1 cellular context compared by ENCODE assay signal in the genomic region with DNA sequence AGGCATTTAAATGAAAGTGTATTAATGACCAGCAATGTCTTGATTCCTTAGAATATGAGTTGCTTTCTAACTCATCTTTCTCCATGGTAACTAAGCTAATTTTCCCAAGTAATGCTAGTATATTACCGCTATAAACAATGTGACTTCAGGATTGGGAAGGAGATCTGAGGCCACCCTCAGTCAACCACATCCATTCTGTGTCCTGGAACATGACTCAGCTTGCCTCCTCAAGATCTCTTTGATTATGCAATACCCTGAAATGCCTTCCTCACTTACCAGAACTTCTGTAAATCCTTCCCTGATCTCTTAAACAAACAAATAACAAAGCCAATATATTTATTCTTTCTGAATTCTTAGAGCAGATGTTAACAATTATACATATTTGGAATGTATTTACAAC.
TF ChIP-seq lines count a peak whose summit lies in the region.

No MANE protein-coding gene starts in this region.

TF ChIP-seq in IMR-90, 13 proteins besides CTCF, POLR2A, EP300 and RAD21 (continued from another document):
- no peak for TF ChIP-seq MAZ (IDR thresholded peaks at IDR 0.05; ENCODE audit: borderline replicate concordance, low read depth, low read length)
